ENCODE assay signal across 11 cellular contexts in genomic region chr2:62660582-62661262, GRCh38. TPM values are rescaled to one million over a fixed set of nuclear protein-coding genes. Genes with fewer than 3 reads are reported as not detected.
A peak's percentile ranks its signal among the peaks of the same experiment; 100 is the strongest.
DNase-seq lines count a peak whose midpoint lies in the region; ATAC-seq, FAIRE-seq and TF ChIP-seq lines count a peak whose summit lies in the region.
"Had no signal": no experiment of that assay in that cellular context is flagged by ENCODE, and none has a peak within 500 bp of the region (broad histone marks: within the 10 kb centered on the region; RNA-seq: fewer than 3 reads in every experiment).

No MANE protein-coding gene starts in this region.

- no peaks in the 10 kb centered on the region for H3K36me3 ChIP-seq in bronchial epithelial cell (ENCODE audit: control insufficient read depth, insufficient read depth, low read length)

- H3K27me3 Mint-ChIP-seq in nephron (ENCODE audit: low read depth) = no peaks in the 10 kb centered on the region
- H3K27me3 Mint-ChIP-seq: dendritic cell treated with granulocyte-macrophage colony-stimulating factor and Interleukin-4, amounts not matched to agents 40 ng/mL and 50 ng/mL, for 4 days had no signal

- TF ChIP-seq CTCF in bronchial epithelial cell (IDR thresholded peaks at IDR 0.05; ENCODE audit: insufficient read depth, low read length, severe bottlenecking) = no peak
- no peak for TF ChIP-seq CTCF in nephron (IDR thresholded peaks at IDR 0.05; ENCODE audit: unreplicated experiment in 3 of 3)
- no peak for TF ChIP-seq CTCF in GM13976 (IDR thresholded peaks at IDR 0.05; ENCODE audit: borderline replicate concordance, control extremely low read depth, extremely low read depth, insufficient read depth, missing control alignments)

- no peak for FAIRE-seq in bronchial epithelial cell (lab: Jason Lieb, UNC)
- FAIRE-seq: D721Med had no signal

- H3K4me1 Mint-ChIP-seq in nephron = peaks cover 53% of the 10 kb centered on the region

- H3K4me3 Mint-ChIP-seq in nephron = no peak overlapping the region
- H3K4me3 Mint-ChIP-seq: dendritic cell treated with granulocyte-macrophage colony-stimulating factor and Interleukin-4, amounts not matched to agents 40 ng/mL and 50 ng/mL, for 4 days had no signal

- no peaks in the 10 kb centered on the region for H3K9me3 Mint-ChIP-seq in nephron
- H3K9me3 Mint-ChIP-seq: dendritic cell treated with granulocyte-macrophage colony-stimulating factor and Interleukin-4, amounts not matched to agents 40 ng/mL and 50 ng/mL, for 4 days had no signal

- no peaks in the 10 kb centered on the region for H3K27me3 ChIP-seq in bronchial epithelial cell (ENCODE audit: control insufficient read depth, insufficient read depth, low read length)

- H3K36me3 Mint-ChIP-seq in nephron (ENCODE audit: low read depth) = no peaks in the 10 kb centered on the region

- H3K4me3 ChIP-seq in bronchial epithelial cell (ENCODE audit: low read depth, low read length) = no peak overlapping the region

- peak overlapping the region; percentile 67 to 87 (median 80) for H3K27ac Mint-ChIP-seq in nephron
- H3K27ac Mint-ChIP-seq: dendritic cell treated with granulocyte-macrophage colony-stimulating factor and Interleukin-4, amounts not matched to agents 40 ng/mL and 50 ng/mL, for 4 days had no signal

- no peak overlapping the region for H3K27ac ChIP-seq in caudate nucleus (ENCODE audit: low read depth, low read length)

- ATAC-seq in HG02970 (IDR thresholded peaks at IDR 0.05; ENCODE audit: low FRiP score, unreplicated experiment) = peak; percentile 26

- TF ChIP-seq POLR2A in erythroblast (IDR thresholded peaks at IDR 0.05; ENCODE audit: low read length) = no peak

- DNase-seq in EH (ENCODE audit: low read depth) (peak; percentile 92), bronchial epithelial cell (ENCODE audit: low read depth) (peak; percentile 94), hypothalamus (lab: John Stamatoyannopoulos, UW) (no peak), erythroblast (lab: John Stamatoyannopoulos, UW) (no peak), GM13976 (ENCODE audit: low spot score) (no peak), caudate nucleus (lab: John Stamatoyannopoulos, UW) (no peak)
- DNase-seq: NK-92 treated with Interleukin-12 subunit alpha and Interleukin-12 subunit beta, amount 100 ng/mL, for 24 hours had no signal

- in situ Hi-C loops in GM13976 (cut with MboI; ENCODE audit: low sequenced_read_pairs, unreplicated experiment) = no loop called here

RNA-seq across cellular contexts. Expression of gene EHBP1, which starts 44.8 kb away (rescaled TPM):
- 125 and 132 TPM in 2 replicates for total RNA-seq in bronchial epithelial cell

Comparison
In these comparisons a context has a peak if more than half of its experiments do, and no peak if none do; other contexts are left out.
1. DNase-seq: peak in EH (single experiment) and bronchial epithelial cell (single experiment); none in hypothalamus (0 of 51), erythroblast (0 of 2), GM13976 (single experiment) and caudate nucleus (0 of 61).